In genomic region chr17:14471052-14471451, GRCh38 we compare ENCODE assay signal across 12 cellular contexts.
DNase-seq lines count a peak whose midpoint lies in the region; ATAC-seq and TF ChIP-seq lines count a peak whose summit lies in the region.
"Had no signal": no experiment of that assay in that cellular context is flagged by ENCODE, and none has a peak within 500 bp of the region (broad histone marks: within the 10 kb centered on the region; RNA-seq: fewer than 3 reads in every experiment).

No MANE protein-coding gene starts in this region.

- ATAC-seq in GM23338 (no peak), RWPE2 (ENCODE audit: low read depth) (peak; percentile 97), SK-N-SH treated with all-trans-retinoic acid at 6 μM for 48 hours (no peak), gastrocnemius medialis (no peak)

- H3K27me3 Mint-ChIP-seq in GM23338 (ENCODE audit: insufficient read depth, low read depth, poor library complexity) = peaks cover 7% of the 10 kb centered on the region

- H3K4me1 ChIP-seq in GM23338 (ENCODE audit: insufficient read depth) (no peaks in the 10 kb centered on the region), RWPE2 (ENCODE audit: insufficient read depth, poor library complexity, severe bottlenecking) (peaks cover 7% of the 10 kb centered on the region), gastrocnemius medialis (no peaks in the 10 kb centered on the region), adrenal gland (replicated peaks in 1 of 2) (no peaks in the 10 kb centered on the region)
- H3K4me1 ChIP-seq: testis had no signal

- DNase-seq in GM23338 (ENCODE audit: low spot score) = no peak
- DNase-seq in RWPE2 (ENCODE audit: low spot score) = no peak
- DNase-seq in fibroblast of villous mesenchyme (ENCODE audit: low read depth) = peak; percentile 93
- DNase-seq in smooth muscle cell of the brain vasculature (ENCODE audit: low read depth, low spot score) = peak; percentile 43
- no peak for DNase-seq in gastrocnemius medialis
- DNase-seq in NCI-H1694 (lab: John Stamatoyannopoulos, UW) = no peak
- no peak for DNase-seq in adrenal gland
- DNase-seq: activated CD8-positive, alpha-beta memory T cell treated with anti-CD3 and anti-CD28 coated beads, Interleukin-2, amount 50 U/mL, for 4 hours; GF-D8; H7; testis had no signal

- peaks cover 3% of the 10 kb centered on the region; the same call in 1 of the 3 replicates for H3K4me1 Mint-ChIP-seq in GM23338

- TF ChIP-seq POLR2A in gastrocnemius medialis (IDR thresholded peaks at IDR 0.05) = no peak
- TF ChIP-seq POLR2A in adrenal gland (IDR thresholded peaks at IDR 0.05) = no peak

- H3K36me3 ChIP-seq in GM23338 (ENCODE audit: insufficient read depth) (no peaks in the 10 kb centered on the region), RWPE2 (ENCODE audit: low read depth) (no peaks in the 10 kb centered on the region), gastrocnemius medialis (no peaks in the 10 kb centered on the region), adrenal gland (replicated peaks in 1 of 2) (no peaks in the 10 kb centered on the region)

- H3K79me2 ChIP-seq in GM23338 (replicated peaks; ENCODE audit: insufficient read depth) = no peaks in the 10 kb centered on the region

- H3K27me3 ChIP-seq in GM23338 (ENCODE audit: insufficient read depth) = no peaks in the 10 kb centered on the region
- no peaks in the 10 kb centered on the region for H3K27me3 ChIP-seq in RWPE2 (ENCODE audit: insufficient read depth, poor library complexity, severe bottlenecking)
- no peaks in the 10 kb centered on the region for H3K27me3 ChIP-seq in gastrocnemius medialis
- H3K27me3 ChIP-seq in adrenal gland = no peaks in the 10 kb centered on the region
- H3K27me3 ChIP-seq: testis had no signal

- H3K9me3 ChIP-seq in RWPE2 (ENCODE audit: severe bottlenecking) (no peaks in the 10 kb centered on the region), gastrocnemius medialis (no peaks in the 10 kb centered on the region), adrenal gland (replicated peaks in 1 of 3) (no peaks in the 10 kb centered on the region)
- H3K9me3 ChIP-seq: testis had no signal

- in situ Hi-C loops in gastrocnemius medialis (cut with MboI; ENCODE audit: low sequenced_read_pairs in 4 of 4) = no loop called here

- H3K9me3 Mint-ChIP-seq in GM23338 = no peaks in the 10 kb centered on the region

- H3K4me3 ChIP-seq in GM23338 (no peak overlapping the region), RWPE2 (ENCODE audit: severe bottlenecking) (no peak overlapping the region), fibroblast of villous mesenchyme (ENCODE audit: low read depth, low read length) (no peak overlapping the region), gastrocnemius medialis (no peak overlapping the region), adrenal gland (no peak overlapping the region)
- H3K4me3 ChIP-seq: testis had no signal

- no peaks in the 10 kb centered on the region; the same call in 2 of the 3 replicates for H3K36me3 Mint-ChIP-seq in GM23338 (ENCODE audit: low read depth)

- H3F3A ChIP-seq in GM23338 (replicated peaks; ENCODE audit: low read depth) = no peaks in the 10 kb centered on the region

- H3K4me3 Mint-ChIP-seq in GM23338 = no peak overlapping the region

- peaks cover 2% of the 10 kb centered on the region; the same call in 1 of the 2 replicates for H3K9me2 ChIP-seq in GM23338 (ENCODE audit: insufficient read depth)

- WGBS in adrenal gland, 4 donors = 46 to 55% (median 51%) methylated on average over 7 of the region's 7 CpGs

- H4K20me1 ChIP-seq in GM23338 (replicated peaks; ENCODE audit: insufficient read depth) = no peaks in the 10 kb centered on the region

- H3K27ac ChIP-seq in GM23338 (ENCODE audit: low read depth) (no peak overlapping the region), RWPE2 (ENCODE audit: poor library complexity, severe bottlenecking) (peak overlapping the region; percentile 44), gastrocnemius medialis (no peak overlapping the region), adrenal gland (no peak overlapping the region)
- H3K27ac ChIP-seq: testis had no signal

- intact Hi-C loops in gastrocnemius medialis (cut with DNase I; ENCODE audit: low total_unique reads) = no loop called here
- intact Hi-C loops in adrenal gland (cut with DNase I) = no loop called here

- H3K27ac Mint-ChIP-seq in GM23338 = no peak overlapping the region

- no peak for TF ChIP-seq CTCF in GM23338 (conservative IDR thresholded peaks at IDR 0.05; ENCODE audit: low read depth in 2 of 2)
- TF ChIP-seq CTCF in RWPE2 (IDR thresholded peaks at IDR 0.05; ENCODE audit: poor library complexity, severe bottlenecking) = no peak
- TF ChIP-seq CTCF in fibroblast of villous mesenchyme (IDR thresholded peaks at IDR 0.05; ENCODE audit: insufficient read depth, low read depth, low read length) = no peak
- TF ChIP-seq CTCF in gastrocnemius medialis (IDR thresholded peaks at IDR 0.05 in 4 of 5, conservative IDR thresholded peaks at IDR 0.05 in 1 of 5) = no peak
- TF ChIP-seq CTCF in adrenal gland (IDR thresholded peaks at IDR 0.05) = no peak

- H3K4me2 ChIP-seq in GM23338 = no peak overlapping the region

- H2AFZ ChIP-seq in GM23338 = peak overlapping the region; percentile 85

TF ChIP-seq in GM23338, 12 proteins besides CTCF, POLR2A, EP300 and RAD21 (continues in another document):
- TF ChIP-seq EZH2phosphoT487 (IDR thresholded peaks at IDR 0.05; ENCODE audit: unreplicated experiment) = no peak
- TF ChIP-seq STAT1 (IDR thresholded peaks at IDR 0.05; ENCODE audit: unreplicated experiment) = no peak
- TF ChIP-seq NANOG (IDR thresholded peaks at IDR 0.05; ENCODE audit: borderline replicate concordance) = no peak
- TF ChIP-seq CREB1 (CRISPR knock-in tag; IDR thresholded peaks at IDR 0.05; ENCODE audit: low read depth) = no peak
- TF ChIP-seq POLR2AphosphoS5 (IDR thresholded peaks at IDR 0.05; ENCODE audit: low read depth) = no peak
- no peak for TF ChIP-seq ZNF331 (CRISPR knock-in tag; IDR thresholded peaks at IDR 0.05; ENCODE audit: low read depth)
- TF ChIP-seq, protein P1, sequence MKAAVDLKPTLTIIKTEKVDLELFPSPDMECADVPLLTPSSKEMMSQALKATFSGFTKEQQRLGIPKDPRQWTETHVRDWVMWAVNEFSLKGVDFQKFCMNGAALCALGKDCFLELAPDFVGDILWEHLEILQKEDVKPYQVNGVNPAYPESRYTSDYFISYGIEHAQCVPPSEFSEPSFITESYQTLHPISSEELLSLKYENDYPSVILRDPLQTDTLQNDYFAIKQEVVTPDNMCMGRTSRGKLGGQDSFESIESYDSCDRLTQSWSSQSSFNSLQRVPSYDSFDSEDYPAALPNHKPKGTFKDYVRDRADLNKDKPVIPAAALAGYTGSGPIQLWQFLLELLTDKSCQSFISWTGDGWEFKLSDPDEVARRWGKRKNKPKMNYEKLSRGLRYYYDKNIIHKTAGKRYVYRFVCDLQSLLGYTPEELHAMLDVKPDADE (IDR thresholded peaks at IDR 0.05) = no peak
- TF ChIP-seq EZH2 (IDR thresholded peaks at IDR 0.05; ENCODE audit: low read depth, unreplicated experiment) = no peak

TF ChIP-seq in SK-N-SH treated with all-trans-retinoic acid at 6 μM for 48 hours, 23 proteins besides CTCF, POLR2A, EP300 and RAD21:
- TF ChIP-seq ISL1 (CRISPR knock-in tag; IDR thresholded peaks at IDR 0.05) (no peak), ESRRG (CRISPR knock-in tag; IDR thresholded peaks at IDR 0.05) (no peak), SNAI2 (CRISPR knock-in tag; IDR thresholded peaks at IDR 0.05) (no peak), ZC3H10 (CRISPR knock-in tag; IDR thresholded peaks at IDR 0.05) (no peak), ZNF8 (CRISPR knock-in tag; IDR thresholded peaks at IDR 0.05) (no peak), TCF4 (CRISPR knock-in tag; IDR thresholded peaks at IDR 0.05; ENCODE audit: borderline replicate concordance) (no peak), ZNF70 (CRISPR knock-in tag; IDR thresholded peaks at IDR 0.05) (no peak), ZNF565 (CRISPR knock-in tag; conservative IDR thresholded peaks at IDR 0.05; ENCODE audit: low read depth) (no peak), RARB (CRISPR knock-in tag; IDR thresholded peaks at IDR 0.05) (no peak)
- TF ChIP-seq, protein P2, sequence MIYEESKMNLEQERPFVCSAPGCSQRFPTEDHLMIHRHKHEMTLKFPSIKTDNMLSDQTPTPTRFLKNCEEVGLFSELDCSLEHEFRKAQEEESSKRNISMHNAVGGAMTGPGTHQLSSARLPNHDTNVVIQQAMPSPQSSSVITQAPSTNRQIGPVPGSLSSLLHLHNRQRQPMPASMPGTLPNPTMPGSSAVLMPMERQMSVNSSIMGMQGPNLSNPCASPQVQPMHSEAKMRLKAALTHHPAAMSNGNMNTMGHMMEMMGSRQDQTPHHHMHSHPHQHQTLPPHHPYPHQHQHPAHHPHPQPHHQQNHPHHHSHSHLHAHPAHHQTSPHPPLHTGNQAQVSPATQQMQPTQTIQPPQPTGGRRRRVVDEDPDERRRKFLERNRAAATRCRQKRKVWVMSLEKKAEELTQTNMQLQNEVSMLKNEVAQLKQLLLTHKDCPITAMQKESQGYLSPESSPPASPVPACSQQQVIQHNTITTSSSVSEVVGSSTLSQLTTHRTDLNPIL (CRISPR knock-in tag; IDR thresholded peaks at IDR 0.05; ENCODE audit: low read depth) = no peak

Comparison
In these comparisons a context has a peak if more than half of its experiments do, and no peak if none do; other contexts are left out.
1. DNase-seq: peak in fibroblast of villous mesenchyme (single experiment) and smooth muscle cell of the brain vasculature (single experiment); none in GM23338 (single experiment), RWPE2 (single experiment), gastrocnemius medialis (0 of 2), NCI-H1694 (single experiment) and adrenal gland (0 of 7).